In genomic region chr3:22861426-22861825, GRCh38 we compare ENCODE assay signal across 25 cellular contexts.
"Had no signal": no experiment of that assay in that cellular context is flagged by ENCODE, and none has a peak within 500 bp of the region (broad histone marks: within the 10 kb centered on the region; RNA-seq: fewer than 3 reads in every experiment).

No MANE protein-coding gene starts in this region.

- H3K27ac Mint-ChIP-seq: activated CD4-positive, alpha-beta T cell treated with anti-CD3 and anti-CD28 coated beads for 36 hours; activated CD8-positive, alpha-beta memory T cell treated with anti-CD3 and anti-CD28 coated beads, Interleukin-2, amount 10 ng/mL, durations not matched to agents 7 days and 5 days; activated CD8-positive, alpha-beta T cell treated with anti-CD3 and anti-CD28 coated beads, Interleukin-2, amount 10 ng/mL, durations not matched to agents 7 days and 5 days; activated naive CD4-positive, alpha-beta T cell treated with anti-CD3 and anti-CD28 coated beads, Interleukin-2, amount 50 U/mL, for 72 hours; memory B cell; naive thymus-derived CD4-positive, alpha-beta T cell; stimulated activated naive B cell treated with anti-CD40 and anti-IgM and Interleukin-4, amounts not matched to agents 10 μg/mL and 1 μg/mL and 100 μg/mL, for 72 hours had no signal

- H3K9me3 Mint-ChIP-seq: activated naive CD4-positive, alpha-beta T cell treated with anti-CD3 and anti-CD28 coated beads, Interleukin-2, amount 50 U/mL, for 72 hours; memory B cell; stimulated activated naive B cell treated with anti-CD40 and anti-IgM and Interleukin-4, amounts not matched to agents 10 μg/mL and 1 μg/mL and 100 μg/mL, for 72 hours had no signal

- H3K4me1 ChIP-seq: colonic mucosa, parathyroid adenoma, suprapubic skin had no signal

- H2AFZ ChIP-seq: parathyroid adenoma had no signal

- H3K9me3 ChIP-seq: colonic mucosa, suprapubic skin, tibial artery had no signal

- H3K4me1 Mint-ChIP-seq: activated CD4-positive, alpha-beta T cell treated with anti-CD3 and anti-CD28 coated beads for 36 hours; activated CD8-positive, alpha-beta memory T cell treated with anti-CD3 and anti-CD28 coated beads, Interleukin-2, amount 10 ng/mL, durations not matched to agents 7 days and 5 days; memory B cell; naive thymus-derived CD4-positive, alpha-beta T cell; stimulated activated naive B cell treated with anti-CD40 and anti-IgM and Interleukin-4, amounts not matched to agents 10 μg/mL and 1 μg/mL and 100 μg/mL, for 72 hours had no signal

- H3K4me3 Mint-ChIP-seq: activated CD4-positive, alpha-beta T cell treated with anti-CD3 and anti-CD28 coated beads for 36 hours; activated CD8-positive, alpha-beta memory T cell treated with anti-CD3 and anti-CD28 coated beads, Interleukin-2, amount 10 ng/mL, durations not matched to agents 7 days and 5 days; activated CD8-positive, alpha-beta T cell treated with anti-CD3 and anti-CD28 coated beads, Interleukin-2, amount 10 ng/mL, durations not matched to agents 7 days and 5 days; memory B cell; naive thymus-derived CD4-positive, alpha-beta T cell; stimulated activated naive B cell treated with anti-CD40 and anti-IgM and Interleukin-4, amounts not matched to agents 10 μg/mL and 1 μg/mL and 100 μg/mL, for 72 hours had no signal

- DNase-seq: activated CD4-positive, alpha-beta T cell treated with anti-CD3 and anti-CD28 coated beads for 36 hours; activated CD4-positive, CD25-positive, alpha-beta regulatory T cell; activated CD8-positive, alpha-beta memory T cell treated with anti-CD3 and anti-CD28 coated beads, Interleukin-2, amount 10 ng/mL, durations not matched to agents 7 days and 5 days; activated CD8-positive, alpha-beta T cell treated with anti-CD3 and anti-CD28 coated beads, Interleukin-2, amount 10 ng/mL, durations not matched to agents 7 days and 5 days; activated naive CD4-positive, alpha-beta T cell; activated T-cell treated with anti-CD3 and anti-CD28 coated beads, Interleukin-2, amount 50 U/mL, for 48 hours; cerebellar nuclear complex; colonic mucosa; effector CD8-positive, alpha-beta T cell; head of caudate nucleus; hippocampal formation; kidney; midbrain; naive thymus-derived CD4-positive, alpha-beta T cell; right cardiac atrium; stimulated activated CD4-positive, alpha-beta T cell treated with anti-CD3 and anti-CD28 coated beads, Interleukin-15, amount 100 ng/mL, for 24 hours; stimulated activated CD4-positive, alpha-beta T cell treated with anti-CD3 and anti-CD28 coated beads, Interleukin-2, amount 100 ng/mL, for 24 hours; stimulated activated naive B cell treated with anti-CD40 and anti-IgM and Interleukin-4, amounts not matched to agents 10 μg/mL and 1 μg/mL and 100 μg/mL, for 72 hours; T-helper 1 cell; tibial artery had no signal

- H3K27me3 Mint-ChIP-seq: activated CD4-positive, alpha-beta T cell treated with anti-CD3 and anti-CD28 coated beads for 36 hours; activated CD8-positive, alpha-beta memory T cell treated with anti-CD3 and anti-CD28 coated beads, Interleukin-2, amount 10 ng/mL, durations not matched to agents 7 days and 5 days had no signal

- H3K36me3 Mint-ChIP-seq: activated CD8-positive, alpha-beta memory T cell treated with anti-CD3 and anti-CD28 coated beads, Interleukin-2, amount 10 ng/mL, durations not matched to agents 7 days and 5 days; activated naive CD4-positive, alpha-beta T cell treated with anti-CD3 and anti-CD28 coated beads, Interleukin-2, amount 50 U/mL, for 72 hours; memory B cell; naive thymus-derived CD4-positive, alpha-beta T cell; stimulated activated naive B cell treated with anti-CD40 and anti-IgM and Interleukin-4, amounts not matched to agents 10 μg/mL and 1 μg/mL and 100 μg/mL, for 72 hours had no signal

- H3K79me2 ChIP-seq: parathyroid adenoma had no signal

- H3K27me3 ChIP-seq: colonic mucosa, suprapubic skin, tibial artery had no signal

- ATAC-seq: activated CD4-positive, alpha-beta T cell treated with anti-CD3 and anti-CD28 coated beads for 36 hours; activated CD8-positive, alpha-beta memory T cell treated with anti-CD3 and anti-CD28 coated beads, Interleukin-2, amount 10 ng/mL, durations not matched to agents 7 days and 5 days; activated CD8-positive, alpha-beta T cell treated with anti-CD3 and anti-CD28 coated beads, Interleukin-2, amount 10 ng/mL, durations not matched to agents 7 days and 5 days; activated naive CD4-positive, alpha-beta T cell treated with anti-CD3 and anti-CD28 coated beads, Interleukin-2, amount 50 U/mL, for 72 hours; naive thymus-derived CD4-positive, alpha-beta T cell; right cardiac atrium; stimulated activated naive B cell treated with anti-CD40 and anti-IgM and Interleukin-4, amounts not matched to agents 10 μg/mL and 1 μg/mL and 100 μg/mL, for 72 hours had no signal

- H3K36me3 ChIP-seq: colonic mucosa, suprapubic skin, tibial artery had no signal

- H3K27ac ChIP-seq: colonic mucosa, parathyroid adenoma, suprapubic skin, tibial artery had no signal

- FAIRE-seq: endometrium, kidney had no signal

- H3K4me3 ChIP-seq: colonic mucosa, suprapubic skin, tibial artery had no signal
